In the genomic region with DNA sequence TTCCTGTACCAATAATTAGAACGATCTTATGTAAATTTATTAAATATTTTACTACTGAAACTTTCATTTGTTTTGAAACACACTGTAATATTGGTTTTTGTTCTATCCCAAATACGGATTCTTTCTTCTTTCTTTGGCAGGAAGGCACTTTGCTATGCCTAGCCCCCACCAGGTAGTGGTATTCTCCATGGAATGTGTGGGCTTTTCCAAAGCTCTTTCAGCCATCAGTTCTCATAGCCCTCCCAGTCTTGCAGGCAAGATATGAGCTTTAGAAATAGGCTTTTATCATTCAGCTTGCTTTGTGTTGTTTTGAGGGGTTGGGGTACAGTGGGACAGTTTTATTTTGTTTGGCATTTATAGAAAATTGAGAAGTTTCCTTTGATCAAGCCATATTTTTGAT, we compare ENCODE assay signal across 36 cellular contexts.
"Had no signal": no experiment of that assay in that cellular context is flagged by ENCODE, and none has a peak within 500 bp of the region (broad histone marks: within the 10 kb centered on the region; RNA-seq: fewer than 3 reads in every experiment).

No MANE protein-coding gene starts in this region.

- H3K27me3 ChIP-seq: adrenal gland, body of pancreas, colonic mucosa, esophagus muscularis mucosa, foreskin keratinocyte, gastrocnemius medialis, heart left ventricle had no signal

- H3K4me1 ChIP-seq: adrenal gland, body of pancreas, colonic mucosa, esophagus muscularis mucosa, foreskin keratinocyte, gastrocnemius medialis, heart left ventricle had no signal

- H3K4me3 ChIP-seq: adrenal gland, body of pancreas, colonic mucosa, esophagus muscularis mucosa, gastrocnemius medialis, heart left ventricle had no signal

- H3K9me3 Mint-ChIP-seq: activated CD4-positive, alpha-beta memory T cell treated with anti-CD3 and anti-CD28 coated beads for 36 hours; activated CD4-positive, alpha-beta T cell treated with anti-CD3 and anti-CD28 coated beads, Interleukin-2, amount 10 ng/mL, durations not matched to agents 24 days and 14 days; activated naive CD4-positive, alpha-beta T cell treated with anti-CD3 and anti-CD28 coated beads for 36 hours; activated naive CD4-positive, alpha-beta T cell treated with anti-CD3 and anti-CD28 coated beads, Interleukin-2, amount 50 U/mL, for 24 hours; activated naive CD8-positive, alpha-beta T cell treated with anti-CD3 and anti-CD28 coated beads for 36 hours; activated naive CD8-positive, alpha-beta T cell treated with anti-CD3 and anti-CD28 coated beads, Interleukin-2, amount 50 U/mL, for 24 hours; activated T-helper 1 cell treated with anti-CD3 and anti-CD28 coated beads, Interleukin-12 subunit alpha, Interleukin-12 subunit beta, Interleukin-2, Interleukin-4 antibody, amounts not matched to agents 30 ng/mL and 10 ng/mL and 1 ng/mL, durations not matched to agents 14 hours and 24 hours and 36 hours; activated T-helper 2 cell treated with anti-CD3 and anti-CD28 coated beads, Interferon-gamma antibody, Interleukin-2, Interleukin-4, amounts not matched to agents 10 μg/mL and 5 μg/mL and 100 μg/mL, durations not matched to agents 14 hours and 24 hours and 36 hours; dendritic cell treated with granulocyte-macrophage colony-stimulating factor and Interleukin-4, amounts not matched to agents 40 ng/mL and 50 ng/mL, for 4 days; effector memory CD8-positive, alpha-beta T cell had no signal

- ATAC-seq: activated CD4-positive, alpha-beta T cell treated with anti-CD3 and anti-CD28 coated beads for 36 hours; activated CD8-positive, alpha-beta memory T cell treated with anti-CD3 and anti-CD28 coated beads, Interleukin-2, amount 10 ng/mL, durations not matched to agents 7 days and 5 days; activated CD8-positive, alpha-beta T cell treated with anti-CD3 and anti-CD28 coated beads, Interleukin-2, amount 10 ng/mL, durations not matched to agents 7 days and 5 days; activated naive CD8-positive, alpha-beta T cell treated with anti-CD3 and anti-CD28 coated beads, Interleukin-2, amount 50 U/mL, for 24 hours; body of pancreas; effector memory CD8-positive, alpha-beta T cell; foreskin keratinocyte; gastrocnemius medialis; heart left ventricle had no signal

- H3K27ac Mint-ChIP-seq: activated CD4-positive, alpha-beta memory T cell treated with anti-CD3 and anti-CD28 coated beads for 36 hours; activated CD4-positive, alpha-beta T cell treated with anti-CD3 and anti-CD28 coated beads for 36 hours; activated CD4-positive, alpha-beta T cell treated with anti-CD3 and anti-CD28 coated beads, Interleukin-2, amount 10 ng/mL, durations not matched to agents 24 days and 14 days; activated CD8-positive, alpha-beta memory T cell treated with anti-CD3 and anti-CD28 coated beads, Interleukin-2, amount 10 ng/mL, durations not matched to agents 7 days and 5 days; activated CD8-positive, alpha-beta T cell treated with anti-CD3 and anti-CD28 coated beads, Interleukin-2, amount 10 ng/mL, durations not matched to agents 7 days and 5 days; activated naive CD4-positive, alpha-beta T cell treated with anti-CD3 and anti-CD28 coated beads for 36 hours; activated naive CD4-positive, alpha-beta T cell treated with anti-CD3 and anti-CD28 coated beads, Interleukin-2, amount 50 U/mL, for 24 hours; activated naive CD8-positive, alpha-beta T cell treated with anti-CD3 and anti-CD28 coated beads for 36 hours; activated naive CD8-positive, alpha-beta T cell treated with anti-CD3 and anti-CD28 coated beads, Interleukin-2, amount 50 U/mL, for 24 hours; activated T-helper 1 cell treated with anti-CD3 and anti-CD28 coated beads, Interleukin-12 subunit alpha, Interleukin-12 subunit beta, Interleukin-2, Interleukin-4 antibody, amounts not matched to agents 30 ng/mL and 10 ng/mL and 1 ng/mL, durations not matched to agents 14 hours and 24 hours and 36 hours; activated T-helper 2 cell treated with anti-CD3 and anti-CD28 coated beads, Interferon-gamma antibody, Interleukin-2, Interleukin-4, amounts not matched to agents 10 μg/mL and 5 μg/mL and 100 μg/mL, durations not matched to agents 14 hours and 24 hours and 36 hours; dendritic cell treated with granulocyte-macrophage colony-stimulating factor and Interleukin-4, amounts not matched to agents 40 ng/mL and 50 ng/mL, for 4 days; effector memory CD8-positive, alpha-beta T cell had no signal

- H3K27ac ChIP-seq: adrenal gland, body of pancreas, colonic mucosa, esophagus muscularis mucosa, foreskin keratinocyte, gastrocnemius medialis, heart left ventricle, WERI-Rb-1 had no signal

- H3K9me3 ChIP-seq: adrenal gland, body of pancreas, colonic mucosa, esophagus muscularis mucosa, gastrocnemius medialis, heart left ventricle had no signal

- DNase-seq: activated CD4-positive, alpha-beta memory T cell treated with anti-CD3 and anti-CD28 coated beads for 36 hours; activated CD4-positive, alpha-beta T cell treated with anti-CD3 and anti-CD28 coated beads for 36 hours; activated CD4-positive, alpha-beta T cell treated with anti-CD3 and anti-CD28 coated beads, Interleukin-2, amount 10 ng/mL, durations not matched to agents 24 days and 14 days; activated CD4-positive, CD25-positive, alpha-beta regulatory T cell; activated CD4-positive, CD25-positive, alpha-beta regulatory T cell treated with anti-CD3 and anti-CD28 coated beads, Interleukin-2, amount 50 U/mL, for 72 hours; activated CD8-positive, alpha-beta memory T cell treated with anti-CD3 and anti-CD28 coated beads, Interleukin-2, amount 10 ng/mL, durations not matched to agents 7 days and 5 days; activated CD8-positive, alpha-beta memory T cell treated with anti-CD3 and anti-CD28 coated beads, Interleukin-2, amount 50 U/mL, for 4 hours; activated CD8-positive, alpha-beta T cell treated with anti-CD3 and anti-CD28 coated beads, Interleukin-2, amount 10 ng/mL, durations not matched to agents 7 days and 5 days; activated effector memory CD4-positive, alpha-beta T cell treated with anti-CD3 and anti-CD28 coated beads, Interleukin-2, amount 50 U/mL, for 16 hours; activated naive CD4-positive, alpha-beta T cell treated with anti-CD3 and anti-CD28 coated beads for 36 hours; activated naive CD8-positive, alpha-beta T cell treated with anti-CD3 and anti-CD28 coated beads for 36 hours; activated naive CD8-positive, alpha-beta T cell treated with anti-CD3 and anti-CD28 coated beads, Interleukin-2, amount 50 U/mL, for 24 hours; activated T-cell treated with anti-CD3 and anti-CD28 coated beads, Interleukin-2, amount 50 U/mL, for 1 hour; activated T-cell treated with anti-CD3 and anti-CD28 coated beads, Interleukin-2, amount 50 U/mL, for 48 hours; adrenal gland; amygdala; aorta; body of pancreas; caudate nucleus; cerebellar nuclear complex; colonic mucosa; effector CD4-positive, alpha-beta T cell; effector memory CD8-positive, alpha-beta T cell; erythroblast; foreskin keratinocyte; gastrocnemius medialis; glutamatergic neuron; heart left ventricle; T-helper 2 cell; WERI-Rb-1 had no signal

- H3K27me3 Mint-ChIP-seq: activated CD4-positive, alpha-beta memory T cell treated with anti-CD3 and anti-CD28 coated beads for 36 hours; activated CD4-positive, alpha-beta T cell treated with anti-CD3 and anti-CD28 coated beads for 36 hours; activated CD4-positive, alpha-beta T cell treated with anti-CD3 and anti-CD28 coated beads, Interleukin-2, amount 10 ng/mL, durations not matched to agents 24 days and 14 days; activated CD8-positive, alpha-beta memory T cell treated with anti-CD3 and anti-CD28 coated beads, Interleukin-2, amount 10 ng/mL, durations not matched to agents 7 days and 5 days; activated naive CD4-positive, alpha-beta T cell treated with anti-CD3 and anti-CD28 coated beads, Interleukin-2, amount 50 U/mL, for 24 hours; activated naive CD8-positive, alpha-beta T cell treated with anti-CD3 and anti-CD28 coated beads for 36 hours; activated naive CD8-positive, alpha-beta T cell treated with anti-CD3 and anti-CD28 coated beads, Interleukin-2, amount 50 U/mL, for 24 hours; dendritic cell treated with granulocyte-macrophage colony-stimulating factor and Interleukin-4, amounts not matched to agents 40 ng/mL and 50 ng/mL, for 4 days; effector memory CD8-positive, alpha-beta T cell had no signal

- H3K36me3 ChIP-seq: adrenal gland, colonic mucosa had no signal

- FAIRE-seq: TTC549 had no signal

- H3K4me3 Mint-ChIP-seq: activated CD4-positive, alpha-beta memory T cell treated with anti-CD3 and anti-CD28 coated beads for 36 hours; activated CD4-positive, alpha-beta T cell treated with anti-CD3 and anti-CD28 coated beads for 36 hours; activated CD4-positive, alpha-beta T cell treated with anti-CD3 and anti-CD28 coated beads, Interleukin-2, amount 10 ng/mL, durations not matched to agents 24 days and 14 days; activated CD8-positive, alpha-beta memory T cell treated with anti-CD3 and anti-CD28 coated beads, Interleukin-2, amount 10 ng/mL, durations not matched to agents 7 days and 5 days; activated CD8-positive, alpha-beta T cell treated with anti-CD3 and anti-CD28 coated beads, Interleukin-2, amount 10 ng/mL, durations not matched to agents 7 days and 5 days; activated naive CD4-positive, alpha-beta T cell treated with anti-CD3 and anti-CD28 coated beads for 36 hours; activated naive CD4-positive, alpha-beta T cell treated with anti-CD3 and anti-CD28 coated beads, Interleukin-2, amount 50 U/mL, for 24 hours; activated naive CD8-positive, alpha-beta T cell treated with anti-CD3 and anti-CD28 coated beads for 36 hours; activated naive CD8-positive, alpha-beta T cell treated with anti-CD3 and anti-CD28 coated beads, Interleukin-2, amount 50 U/mL, for 24 hours; activated T-helper 1 cell treated with anti-CD3 and anti-CD28 coated beads, Interleukin-12 subunit alpha, Interleukin-12 subunit beta, Interleukin-2, Interleukin-4 antibody, amounts not matched to agents 30 ng/mL and 10 ng/mL and 1 ng/mL, durations not matched to agents 14 hours and 24 hours and 36 hours; dendritic cell treated with granulocyte-macrophage colony-stimulating factor and Interleukin-4, amounts not matched to agents 40 ng/mL and 50 ng/mL, for 4 days; effector memory CD8-positive, alpha-beta T cell had no signal
